In genomic region chr6:131916847-131917246, GRCh38 we compare ENCODE assay signal across 19 cellular contexts. TPM values are rescaled to one million over a fixed set of nuclear protein-coding genes. Genes with fewer than 3 reads are reported as not detected.
"Had no signal": no experiment of that assay in that cellular context is flagged by ENCODE, and none has a peak within 500 bp of the region (broad histone marks: within the 10 kb centered on the region; RNA-seq: fewer than 3 reads in every experiment).

No MANE protein-coding gene starts in this region.

- H3K9me3 ChIP-seq: body of pancreas, neutrophil, suprapubic skin had no signal

- H3K4me3 Mint-ChIP-seq: activated CD4-positive, alpha-beta memory T cell treated with anti-CD3 and anti-CD28 coated beads for 36 hours; central memory CD8-positive, alpha-beta T cell; naive thymus-derived CD4-positive, alpha-beta T cell; type B pancreatic cell had no signal

- H3K4me3 ChIP-seq: body of pancreas, heart left ventricle, right atrium auricular region, suprapubic skin had no signal

- H3K36me3 Mint-ChIP-seq: activated CD4-positive, alpha-beta memory T cell treated with anti-CD3 and anti-CD28 coated beads for 36 hours; naive thymus-derived CD4-positive, alpha-beta T cell; type B pancreatic cell had no signal

- H3K27ac Mint-ChIP-seq: activated CD4-positive, alpha-beta memory T cell treated with anti-CD3 and anti-CD28 coated beads for 36 hours; type B pancreatic cell had no signal

- ATAC-seq: body of pancreas; left lobe of liver; naive thymus-derived CD4-positive, alpha-beta T cell had no signal

- H3K27ac ChIP-seq: body of pancreas, heart left ventricle, neutrophil, right atrium auricular region, suprapubic skin had no signal

- H3K27me3 ChIP-seq: body of pancreas, right atrium auricular region had no signal

- DNase-seq: activated CD4-positive, alpha-beta memory T cell treated with anti-CD3 and anti-CD28 coated beads for 36 hours; activated CD4-positive, CD25-positive, alpha-beta regulatory T cell treated with anti-CD3 and anti-CD28 coated beads, Interleukin-2, amount 50 U/mL, for 72 hours; activated T-cell treated with anti-CD3 and anti-CD28 coated beads, Interleukin-2, amount 50 U/mL, for 48 hours; body of pancreas; cortex of kidney; effector CD8-positive, alpha-beta T cell; foreskin melanocyte; heart left ventricle; islet precursor cell; mammary epithelial cell; naive thymus-derived CD4-positive, alpha-beta T cell; small intestine had no signal

- H3K4me1 ChIP-seq: body of pancreas had no signal

- H3K9me3 Mint-ChIP-seq: central memory CD8-positive, alpha-beta T cell; type B pancreatic cell had no signal

- H3K36me3 ChIP-seq: heart left ventricle, neutrophil, right atrium auricular region, suprapubic skin had no signal

RNA-seq across cellular contexts. Expression of gene CCN2, which starts 34.3 kb away (rescaled TPM):
- total RNA-seq: activated CD4-positive, alpha-beta memory T cell treated with anti-CD3 and anti-CD28 coated beads for 36 hours; naive thymus-derived CD4-positive, alpha-beta T cell; T-helper 1 cell treated with Interleukin-12 subunit alpha and Interleukin-12 subunit beta and Interleukin-4 antibody, amounts not matched to agents 30 ng/mL and 1 ng/mL, for 36 hours had no signal
- polyA plus RNA-seq: naive thymus-derived CD4-positive, alpha-beta T cell had no signal
